Comparison of ENCODE assay signal across 8 cellular contexts in genomic region chr14:54857830-54858269, GRCh38. TPM values are rescaled to one million over a fixed set of nuclear protein-coding genes. Genes with fewer than 3 reads are reported as not detected.
DNase-seq lines count a peak whose midpoint lies in the region; ATAC-seq, FAIRE-seq and TF ChIP-seq lines count a peak whose summit lies in the region.

No MANE protein-coding gene starts in this region.

- no peak for TF ChIP-seq POLR2A in HepG2 (IDR thresholded peaks at IDR 0.05; ENCODE audit: insufficient read depth in 1 of 2, low read depth in 2 of 2, low read length in 2 of 2)

- no peaks in the 10 kb centered on the region for H3K79me2 ChIP-seq in HepG2 (ENCODE audit: insufficient read depth, low read length)

- H2AFZ ChIP-seq in HepG2 (ENCODE audit: low read length) = no peak overlapping the region

- TF ChIP-seq EP300 in HepG2 (IDR thresholded peaks at IDR 0.05; ENCODE audit: low read depth in 2 of 2, low read length in 2 of 2) (no peak), HepG2 (CRISPR knock-in tag; IDR thresholded peaks at IDR 0.05; ENCODE audit: borderline replicate concordance) (no peak)

- no peaks in the 10 kb centered on the region for H3K27me3 Mint-ChIP-seq in naive thymus-derived CD8-positive, alpha-beta T cell

- no peak overlapping the region for H3K4me3 Mint-ChIP-seq in naive thymus-derived CD8-positive, alpha-beta T cell

- intact Hi-C loops in HepG2 (cut with micrococcal nuclease; ENCODE audit: unreplicated experiment) (no loop called here), upper lobe of right lung (cut with DNase I) (no loop called here)

- H3K27me3 ChIP-seq in liver (ENCODE audit: control insufficient read depth in 4 of 4, insufficient read depth in 4 of 4, low read length in 3 of 4) (no peaks in the 10 kb centered on the region), HepG2 (ENCODE audit: control insufficient read depth in 1 of 2, insufficient read depth in 2 of 2, low read length in 2 of 2) (no peaks in the 10 kb centered on the region), upper lobe of right lung (no peaks in the 10 kb centered on the region)

- no peak overlapping the region for H3K27ac Mint-ChIP-seq in naive thymus-derived CD8-positive, alpha-beta T cell

- H3K36me3 ChIP-seq in liver (ENCODE audit: control insufficient read depth in 4 of 4, insufficient read depth in 3 of 4, low read depth in 1 of 4, low read length in 3 of 4) (peaks cover 4 to 18% (median 10%) of the 10 kb centered on the region in 4 donors), HepG2 (replicated peaks in 1 of 2; ENCODE audit: control insufficient read depth in 1 of 2, insufficient read depth in 2 of 2, low read length in 2 of 2) (peaks cover 5 to 13% of the 10 kb centered on the region in 2 experiments), upper lobe of right lung (no peaks in the 10 kb centered on the region)

- POLR2A ChIA-PET in HepG2 (lab: Yijun Ruan, JAX) = no interaction called here
- POLR2A ChIA-PET in naive thymus-derived CD8-positive, alpha-beta T cell (lab: Charles Lee) = no interaction called here

- H3K4me1 ChIP-seq in liver (ENCODE audit: control insufficient read depth in 4 of 4, insufficient read depth in 4 of 4, low read length in 3 of 4) = peaks cover 0 to 7% (median under 1%) of the 10 kb centered on the region in 4 donors
- H3K4me1 ChIP-seq in HepG2 (ENCODE audit: insufficient read depth, low read length) = peaks cover 13% of the 10 kb centered on the region
- H3K4me1 ChIP-seq in upper lobe of right lung = no peaks in the 10 kb centered on the region

- H3K9me3 ChIP-seq in liver (ENCODE audit: control insufficient read depth in 4 of 4, low read length in 3 of 4) (no peaks in the 10 kb centered on the region), HepG2 (ENCODE audit: low read length) (no peaks in the 10 kb centered on the region), upper lobe of right lung (no peaks in the 10 kb centered on the region)

- no peaks in the 10 kb centered on the region for H3K9me3 Mint-ChIP-seq in naive thymus-derived CD8-positive, alpha-beta T cell

- CTCF ChIA-PET in HepG2 (lab: Yijun Ruan, JAX; ENCODE audit: low intra/inter-chr PET ratio, low total read pairs) = no interaction called here

- no peak for TF ChIP-seq RAD21 in liver (IDR thresholded peaks at IDR 0.05)
- TF ChIP-seq RAD21 in HepG2 (CRISPR knock-in tag; IDR thresholded peaks at IDR 0.05) = no peak

- H3K4me3 ChIP-seq in liver (ENCODE audit: low read depth in 1 of 3, low read length in 3 of 3) (no peak overlapping the region), HepG2 (replicated peaks in 1 of 3; ENCODE audit: insufficient read depth in 1 of 3, low read depth in 2 of 3, low read length in 3 of 3) (no peak overlapping the region), upper lobe of right lung (no peak overlapping the region)

- ATAC-seq in HepG2 = no peak
- ATAC-seq in HG03342 (IDR thresholded peaks at IDR 0.05; ENCODE audit: unreplicated experiment) = peak; percentile 84
- peak; percentile 84 for ATAC-seq in upper lobe of right lung
- no peak for ATAC-seq in naive thymus-derived CD8-positive, alpha-beta T cell

- FAIRE-seq in HepG2 (lab: Jason Lieb, UNC) = no peak

- DNase-seq in HepG2 (ENCODE audit: low spot score) = no peak
- DNase-seq in fibroblast of peridontal ligament (ENCODE audit: extremely low read depth) = peak; percentile 43
- no peak for DNase-seq in upper lobe of right lung
- no peak for DNase-seq in NK-92 (lab: John Stamatoyannopoulos, UW; ENCODE audit: unreplicated experiment)
- DNase-seq in naive thymus-derived CD8-positive, alpha-beta T cell = no peak
- no peak for DNase-seq in NCI-H1092 (lab: John Stamatoyannopoulos, UW)

- no peak overlapping the region for H3K27ac ChIP-seq in liver (ENCODE audit: low read depth in 1 of 2, low read length in 2 of 2)
- no peak overlapping the region for H3K27ac ChIP-seq in HepG2 (ENCODE audit: extremely low read length, insufficient read depth, low read length)
- no peak overlapping the region for H3K27ac ChIP-seq in upper lobe of right lung

- H4K20me1 ChIP-seq in HepG2 (ENCODE audit: insufficient read depth, low read length) = no peaks in the 10 kb centered on the region

- in situ Hi-C loops in HepG2 (cut with HindIII; ENCODE audit: extremely low pct_ligation_motif_present, low pct_unique_long_range_greater_than_20kb) = no loop called here

- WGBS in liver = 88% methylated on average over 1 of the region's 1 CpG
- WGBS in HepG2 (ENCODE audit: low lambda C conversion rate) = 96% methylated on average over 1 of the region's 1 CpG

- H3K9ac ChIP-seq in liver (ENCODE audit: low read depth in 1 of 2, low read length in 2 of 2) (no peak overlapping the region), HepG2 (ENCODE audit: insufficient read depth, low read depth, low read length) (no peak overlapping the region)

- H3K4me2 ChIP-seq in HepG2 (ENCODE audit: low read depth, low read length) = no peak overlapping the region

- H3K36me3 Mint-ChIP-seq in naive thymus-derived CD8-positive, alpha-beta T cell = peaks cover 3 to 50% (median 12%) of the 10 kb centered on the region in 3 donors

- no TSS peak for BruUV-seq in HepG2 (replicated peaks; lab: Mats Ljungman, UMichigan)

- H3K4me1 Mint-ChIP-seq in naive thymus-derived CD8-positive, alpha-beta T cell = peaks cover 10 to 44% (median 16%) of the 10 kb centered on the region in 4 donors

- TF ChIP-seq CTCF in liver (IDR thresholded peaks at IDR 0.05; ENCODE audit: low read depth, low read length, missing input control) (no peak), HepG2 (CRISPR knock-in tag; IDR thresholded peaks at IDR 0.05) (no peak), upper lobe of right lung (IDR thresholded peaks at IDR 0.05) (no peak)

TF ChIP-seq in HepG2, 621 proteins besides CTCF, POLR2A, EP300 and RAD21 (continues in another document):
- TF ChIP-seq ZNF180 (CRISPR knock-in tag; IDR thresholded peaks at IDR 0.05; ENCODE audit: borderline replicate concordance, low read depth) (no peak), ARNTL (CRISPR knock-in tag; IDR thresholded peaks at IDR 0.05) (no peak), PRMT3 (CRISPR knock-in tag; IDR thresholded peaks at IDR 0.05; ENCODE audit: borderline replicate concordance, low read depth) (no peak), TRIM24 (CRISPR knock-in tag; IDR thresholded peaks at IDR 0.05) (no peak), ZNF616 (CRISPR knock-in tag; IDR thresholded peaks at IDR 0.05; ENCODE audit: low read depth) (no peak), ZNF343 (CRISPR knock-in tag; IDR thresholded peaks at IDR 0.05) (no peak), GATA4 (IDR thresholded peaks at IDR 0.05; ENCODE audit: borderline replicate concordance, low read depth) (no peak), ZNF737 (CRISPR knock-in tag; IDR thresholded peaks at IDR 0.05; ENCODE audit: borderline replicate concordance) (no peak), RBFOX2 (IDR thresholded peaks at IDR 0.05; ENCODE audit: low read depth, low read length) (no peak)
- TF ChIP-seq, protein P1, sequence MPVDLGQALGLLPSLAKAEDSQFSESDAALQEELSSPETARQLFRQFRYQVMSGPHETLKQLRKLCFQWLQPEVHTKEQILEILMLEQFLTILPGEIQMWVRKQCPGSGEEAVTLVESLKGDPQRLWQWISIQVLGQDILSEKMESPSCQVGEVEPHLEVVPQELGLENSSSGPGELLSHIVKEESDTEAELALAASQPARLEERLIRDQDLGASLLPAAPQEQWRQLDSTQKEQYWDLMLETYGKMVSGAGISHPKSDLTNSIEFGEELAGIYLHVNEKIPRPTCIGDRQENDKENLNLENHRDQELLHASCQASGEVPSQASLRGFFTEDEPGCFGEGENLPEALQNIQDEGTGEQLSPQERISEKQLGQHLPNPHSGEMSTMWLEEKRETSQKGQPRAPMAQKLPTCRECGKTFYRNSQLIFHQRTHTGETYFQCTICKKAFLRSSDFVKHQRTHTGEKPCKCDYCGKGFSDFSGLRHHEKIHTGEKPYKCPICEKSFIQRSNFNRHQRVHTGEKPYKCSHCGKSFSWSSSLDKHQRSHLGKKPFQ (CRISPR knock-in tag; IDR thresholded peaks at IDR 0.05; ENCODE audit: insufficient replicate concordance) = no peak
- TF ChIP-seq, protein P2, sequence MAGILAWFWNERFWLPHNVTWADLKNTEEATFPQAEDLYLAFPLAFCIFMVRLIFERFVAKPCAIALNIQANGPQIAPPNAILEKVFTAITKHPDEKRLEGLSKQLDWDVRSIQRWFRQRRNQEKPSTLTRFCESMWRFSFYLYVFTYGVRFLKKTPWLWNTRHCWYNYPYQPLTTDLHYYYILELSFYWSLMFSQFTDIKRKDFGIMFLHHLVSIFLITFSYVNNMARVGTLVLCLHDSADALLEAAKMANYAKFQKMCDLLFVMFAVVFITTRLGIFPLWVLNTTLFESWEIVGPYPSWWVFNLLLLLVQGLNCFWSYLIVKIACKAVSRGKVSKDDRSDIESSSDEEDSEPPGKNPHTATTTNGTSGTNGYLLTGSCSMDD (CRISPR knock-in tag; IDR thresholded peaks at IDR 0.05) = no peak

RNA-seq across cellular contexts. Expression of gene GCH1, which starts 44.8 kb away (rescaled TPM):
- total RNA-seq in liver (10 to 100 TPM; 19.7 to 60.0 TPM), HepG2 (2016; rRNA removed; fragmentation: Illumina TruSeq; extraction: Trizol) (25.2 and 33.2 TPM in 2 replicates), upper lobe of right lung (14.3 TPM)
- polyA plus RNA-seq in liver (10 to 100 TPM; 26.7 to 47.3 TPM), HepG2 (2011; rRNA removed) (13.7 and 15.0 TPM in 2 replicates)
- 3.4 and 3.8 TPM in 2 replicates for total RNA-seq in HepG2 (2016; cell fraction: cytosol; rRNA removed; fragmentation: Illumina TruSeq; extraction: Trizol; ENCODE audit: low read depth)
- total RNA-seq in HepG2 (2016; cell fraction: insoluble cytoplasmic fraction; rRNA removed; fragmentation: Illumina TruSeq; extraction: Trizol) = 25.3 and 36.5 TPM in 2 replicates
- 13.8 and 15.9 TPM in 2 replicates for total RNA-seq in HepG2 (2016; cell fraction: membrane; rRNA removed; fragmentation: Illumina TruSeq; extraction: Trizol)
- 18.2 and 22.1 TPM in 2 replicates for total RNA-seq in HepG2 (2016; cell fraction: nucleus; rRNA removed; fragmentation: Illumina TruSeq; extraction: Trizol)
- polyA plus RNA-seq in HepG2 (2011; cell fraction: cytosol; rRNA removed) = 9.2 and 12.4 TPM in 2 replicates
- 11.5 and 13.2 TPM in 2 replicates for polyA plus RNA-seq in HepG2 (2011; cell fraction: nucleus; rRNA removed)
- 13.8 and 16.8 TPM in 2 replicates for polyA plus RNA-seq in HepG2 (2012)
- 2.1 and 2.3 TPM in 2 replicates for polyA plus RNA-seq in HepG2 (2016; cell fraction: cytosol; fragmentation: Illumina TruSeq; extraction: Trizol; ENCODE audit: low read depth)
- polyA plus RNA-seq in HepG2 (2016; cell fraction: insoluble cytoplasmic fraction; fragmentation: Illumina TruSeq; extraction: Trizol; ENCODE audit: low read depth) = 35.3 and 42.9 TPM in 2 replicates
- 10.6 and 11.2 TPM in 2 replicates for polyA plus RNA-seq in HepG2 (2016; cell fraction: membrane; fragmentation: Illumina TruSeq; extraction: Trizol; ENCODE audit: low read depth)
- polyA plus RNA-seq in HepG2 (2016; cell fraction: nucleus; fragmentation: Illumina TruSeq; extraction: Trizol; ENCODE audit: insufficient read depth, low read depth) = 34.6 and 35.3 TPM in 2 replicates
- polyA minus RNA-seq in HepG2 (2011; rRNA and poly(A)+ RNA removed; ENCODE audit: low replicate concordance) = 7.7 and 10.6 TPM in 2 replicates
- polyA minus RNA-seq in HepG2 (2011; cell fraction: cytosol; rRNA and poly(A)+ RNA removed) = 8.9 and 9.9 TPM in 2 replicates
- polyA minus RNA-seq in HepG2 (2011; cell fraction: nucleus; rRNA and poly(A)+ RNA removed) = 11.3 and 23.6 TPM in 2 replicates
- 10 to 100 TPM; 22.3 to 24.6 TPM for total RNA-seq in naive thymus-derived CD8-positive, alpha-beta T cell
- 10 to 100 TPM; 23.0 to 29.4 (median 24.3) TPM for polyA plus RNA-seq in naive thymus-derived CD8-positive, alpha-beta T cell

Comparison
In these comparisons a context has a peak if more than half of its experiments do, and no peak if none do; other contexts are left out.
1. ATAC-seq: peak in HG03342 (single experiment) and upper lobe of right lung (single experiment); none in HepG2 (single experiment) and naive thymus-derived CD8-positive, alpha-beta T cell (0 of 2).